In the genomic region with DNA sequence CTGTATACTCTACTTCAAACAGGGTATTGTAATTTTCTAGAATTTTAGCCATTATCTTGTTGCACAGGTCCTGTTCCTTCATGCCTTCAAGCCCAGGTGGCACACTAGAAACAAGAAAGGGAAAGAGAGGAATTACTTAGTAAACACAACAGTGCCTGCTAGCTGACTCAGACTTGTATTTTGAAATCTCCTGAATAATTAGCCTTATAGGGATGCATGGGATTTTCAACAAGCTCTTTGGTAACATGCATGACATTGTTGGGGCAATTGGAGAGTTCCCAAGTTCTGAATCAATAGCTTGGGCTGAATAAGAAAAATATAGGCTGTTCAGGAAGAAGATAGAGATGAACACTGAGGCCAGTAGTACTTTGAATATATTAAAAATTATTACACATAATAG, we compare ENCODE assay signal across 14 cellular contexts.
A peak's percentile ranks its signal among the peaks of the same experiment; 100 is the strongest.
DNase-seq lines count a peak whose midpoint lies in the region; ATAC-seq, FAIRE-seq and TF ChIP-seq lines count a peak whose summit lies in the region.
"Had no signal": no experiment of that assay in that cellular context is flagged by ENCODE, and none has a peak within 500 bp of the region (broad histone marks: within the 10 kb centered on the region; RNA-seq: fewer than 3 reads in every experiment).

No MANE protein-coding gene starts in this region.

- H3K27me3 ChIP-seq in pancreas, result no peaks in the 10 kb centered on the region
- H3K27me3 ChIP-seq: neutrophil, suprapubic skin had no signal

- H3K27ac ChIP-seq in epithelial cell of prostate (peak overlapping the region; percentile 49), pancreas (no peak overlapping the region)
- H3K27ac ChIP-seq: neutrophil, suprapubic skin had no signal

- no peak overlapping the region for H3K4me3 ChIP-seq in pancreas
- H3K4me3 ChIP-seq: suprapubic skin had no signal

- FAIRE-seq in pancreas (lab: Jason Lieb, UNC), result no peak

- intact Hi-C loops in pancreas (cut with DNase I), result no loop called here

- H3K9me3 ChIP-seq in pancreas, result no peaks in the 10 kb centered on the region
- H3K9me3 ChIP-seq: neutrophil, suprapubic skin had no signal

- peak in 3 of 4 donors; percentile 41 to 65 (median 55) for ATAC-seq in pancreas
- ATAC-seq: effector memory CD8-positive, alpha-beta T cell had no signal

- no peak for TF ChIP-seq CTCF in pancreas (IDR thresholded peaks at IDR 0.05)

- H3K4me1 ChIP-seq in pancreas, result peaks cover 0 to 5% (median 0%) of the 10 kb centered on the region in 3 donors

- DNase-seq in EH (ENCODE audit: low read depth) (peak; percentile 91), NCI-H2029 (lab: John Stamatoyannopoulos, UW) (peak; percentile 23), epithelial cell of prostate (ENCODE audit: low read depth, low spot score) (peak; percentile 78), pancreas (no peak), NCI-H1694 (lab: John Stamatoyannopoulos, UW) (no peak), activated gamma-delta T cell (lab: John Stamatoyannopoulos, UW) (no peak), NCI-H2171 (lab: John Stamatoyannopoulos, UW) (no peak)
- DNase-seq: activated CD4-positive, alpha-beta T cell treated with anti-CD3 and anti-CD28 coated beads, Interleukin-2, amount 10 ng/mL, durations not matched to agents 24 days and 14 days; activated naive CD8-positive, alpha-beta T cell treated with anti-CD3 and anti-CD28 coated beads, Interleukin-2, amount 10 ng/mL, durations not matched to agents 7 days and 5 days; effector memory CD8-positive, alpha-beta T cell; GF-D8; NCI-H446 had no signal

- no peaks in the 10 kb centered on the region for H3K36me3 ChIP-seq in pancreas
- H3K36me3 ChIP-seq: neutrophil, suprapubic skin had no signal

Comparison
In these comparisons a context has a peak if more than half of its experiments do, and no peak if none do; other contexts are left out.
1. DNase-seq: peak in EH (single experiment), NCI-H2029 (single experiment) and epithelial cell of prostate (single experiment); none in pancreas (0 of 6), NCI-H1694 (single experiment), activated gamma-delta T cell (single experiment) and NCI-H2171 (single experiment).